Comparison of ENCODE assay signal across 29 cellular contexts in genomic region chr10:105150486-105150885, GRCh38.
"Had no signal": no experiment of that assay in that cellular context is flagged by ENCODE, and none has a peak within 500 bp of the region (broad histone marks: within the 10 kb centered on the region; RNA-seq: fewer than 3 reads in every experiment).

No MANE protein-coding gene starts in this region.

- H3K27ac ChIP-seq: left ventricle myocardium inferior, right lobe of liver, skin epidermis, thoracic aorta, uterus, WERI-Rb-1 had no signal

- H3K9me3 ChIP-seq: left ventricle myocardium inferior, right lobe of liver, thoracic aorta, uterus had no signal

- H3K4me1 Mint-ChIP-seq: activated CD4-positive, alpha-beta memory T cell treated with anti-CD3 and anti-CD28 coated beads, Interleukin-2, amount 10 ng/mL, durations not matched to agents 7 days and 5 days; activated CD4-positive, alpha-beta T cell treated with anti-CD3 and anti-CD28 coated beads, Interleukin-2, amount 10 ng/mL, durations not matched to agents 24 days and 14 days; activated naive CD4-positive, alpha-beta T cell treated with anti-CD3 and anti-CD28 coated beads, Interleukin-2, amount 50 U/mL, for 24 hours; activated naive CD8-positive, alpha-beta T cell treated with anti-CD3 and anti-CD28 coated beads, Interleukin-2, amount 50 U/mL, for 24 hours; natural killer cell; stimulated activated effector memory CD8-positive, alpha-beta T cell treated with anti-CD3 and anti-CD28 coated beads, Interleukin-12 subunit alpha, Interleukin-12 subunit beta, amount 100 ng/mL, for 72 hours had no signal

- H3K27me3 ChIP-seq: right lobe of liver, uterus had no signal

- H3K36me3 ChIP-seq: left ventricle myocardium inferior, right lobe of liver, thoracic aorta, uterus, WERI-Rb-1 had no signal

- H3K27ac Mint-ChIP-seq: activated CD4-positive, alpha-beta memory T cell treated with anti-CD3 and anti-CD28 coated beads, Interleukin-2, amount 10 ng/mL, durations not matched to agents 7 days and 5 days; activated CD4-positive, alpha-beta T cell treated with anti-CD3 and anti-CD28 coated beads, Interleukin-2, amount 10 ng/mL, durations not matched to agents 24 days and 14 days; activated naive CD4-positive, alpha-beta T cell treated with anti-CD3 and anti-CD28 coated beads, Interleukin-2, amount 50 U/mL, for 24 hours; activated naive CD8-positive, alpha-beta T cell treated with anti-CD3 and anti-CD28 coated beads, Interleukin-2, amount 50 U/mL, for 24 hours; activated T-cell treated with anti-CD3 and anti-CD28 coated beads, Interleukin-2, amount 50 U/mL, for 24 hours; effector memory CD8-positive, alpha-beta T cell; natural killer cell; stimulated activated effector memory CD8-positive, alpha-beta T cell treated with anti-CD3 and anti-CD28 coated beads, Interleukin-12 subunit alpha, Interleukin-12 subunit beta, amount 100 ng/mL, for 72 hours; stimulated activated naive CD8-positive, alpha-beta T cell treated with anti-CD3 and anti-CD28 coated beads, Interleukin-15, Interleukin-2, amounts not matched to agents 100 ng/mL and 50 ng/mL, for 24 hours; T-helper 1 cell treated with Interleukin-12 subunit alpha and Interleukin-12 subunit beta and Interleukin-4 antibody, amounts not matched to agents 30 μg/mL and 1 μg/mL, for 36 hours; type B pancreatic cell had no signal

- H3K27me3 Mint-ChIP-seq: activated CD4-positive, alpha-beta memory T cell treated with anti-CD3 and anti-CD28 coated beads, Interleukin-2, amount 10 ng/mL, durations not matched to agents 7 days and 5 days; activated CD4-positive, alpha-beta T cell treated with anti-CD3 and anti-CD28 coated beads, Interleukin-2, amount 10 ng/mL, durations not matched to agents 24 days and 14 days; activated naive CD4-positive, alpha-beta T cell treated with anti-CD3 and anti-CD28 coated beads, Interleukin-2, amount 50 U/mL, for 24 hours; activated naive CD8-positive, alpha-beta T cell treated with anti-CD3 and anti-CD28 coated beads, Interleukin-2, amount 50 U/mL, for 24 hours; activated T-cell treated with anti-CD3 and anti-CD28 coated beads, Interleukin-2, amount 50 U/mL, for 24 hours; effector memory CD8-positive, alpha-beta T cell; stimulated activated naive CD8-positive, alpha-beta T cell treated with anti-CD3 and anti-CD28 coated beads, Interleukin-15, Interleukin-2, amounts not matched to agents 100 ng/mL and 50 ng/mL, for 24 hours; type B pancreatic cell had no signal

- H3K9me3 Mint-ChIP-seq: activated CD4-positive, alpha-beta memory T cell treated with anti-CD3 and anti-CD28 coated beads, Interleukin-2, amount 10 ng/mL, durations not matched to agents 7 days and 5 days; activated CD4-positive, alpha-beta T cell treated with anti-CD3 and anti-CD28 coated beads, Interleukin-2, amount 10 ng/mL, durations not matched to agents 24 days and 14 days; activated naive CD4-positive, alpha-beta T cell treated with anti-CD3 and anti-CD28 coated beads, Interleukin-2, amount 50 U/mL, for 24 hours; activated naive CD8-positive, alpha-beta T cell treated with anti-CD3 and anti-CD28 coated beads, Interleukin-2, amount 50 U/mL, for 24 hours; activated T-cell treated with anti-CD3 and anti-CD28 coated beads, Interleukin-2, amount 50 U/mL, for 24 hours; brain; T-helper 1 cell treated with Interleukin-12 subunit alpha and Interleukin-12 subunit beta and Interleukin-4 antibody, amounts not matched to agents 30 μg/mL and 1 μg/mL, for 36 hours; type B pancreatic cell had no signal

- H3K4me3 Mint-ChIP-seq: activated CD4-positive, alpha-beta memory T cell treated with anti-CD3 and anti-CD28 coated beads, Interleukin-2, amount 10 ng/mL, durations not matched to agents 7 days and 5 days; activated CD4-positive, alpha-beta T cell treated with anti-CD3 and anti-CD28 coated beads, Interleukin-2, amount 10 ng/mL, durations not matched to agents 24 days and 14 days; activated naive CD4-positive, alpha-beta T cell treated with anti-CD3 and anti-CD28 coated beads, Interleukin-2, amount 50 U/mL, for 24 hours; activated naive CD8-positive, alpha-beta T cell treated with anti-CD3 and anti-CD28 coated beads, Interleukin-2, amount 50 U/mL, for 24 hours; activated T-cell treated with anti-CD3 and anti-CD28 coated beads, Interleukin-2, amount 50 U/mL, for 24 hours; brain; effector memory CD8-positive, alpha-beta T cell; natural killer cell; stimulated activated effector memory CD8-positive, alpha-beta T cell treated with anti-CD3 and anti-CD28 coated beads, Interleukin-12 subunit alpha, Interleukin-12 subunit beta, amount 100 ng/mL, for 72 hours; stimulated activated naive CD8-positive, alpha-beta T cell treated with anti-CD3 and anti-CD28 coated beads, Interleukin-15, Interleukin-2, amounts not matched to agents 100 ng/mL and 50 ng/mL, for 24 hours; T-helper 1 cell treated with Interleukin-12 subunit alpha and Interleukin-12 subunit beta and Interleukin-4 antibody, amounts not matched to agents 30 μg/mL and 1 μg/mL, for 36 hours; type B pancreatic cell had no signal

- H3K4me3 ChIP-seq: left ventricle myocardium inferior, lung, right lobe of liver, skin epidermis, thoracic aorta, uterus had no signal

- H3K4me1 ChIP-seq: left ventricle myocardium inferior, right lobe of liver, uterus had no signal

- ATAC-seq: activated CD4-positive, CD25-positive, alpha-beta regulatory T cell treated with anti-CD3 and anti-CD28 coated beads, Interleukin-2, amount 50 U/mL, for 24 hours; activated naive CD8-positive, alpha-beta T cell treated with anti-CD3 and anti-CD28 coated beads, Interleukin-2, amount 50 U/mL, for 24 hours; effector memory CD8-positive, alpha-beta T cell; natural killer cell; right lobe of liver; stimulated activated effector memory CD8-positive, alpha-beta T cell treated with anti-CD3 and anti-CD28 coated beads, Interleukin-12 subunit alpha, Interleukin-12 subunit beta, amount 100 ng/mL, for 72 hours had no signal

- DNase-seq: activated CD4-positive, alpha-beta memory T cell treated with anti-CD3 and anti-CD28 coated beads, Interleukin-2, amount 10 ng/mL, durations not matched to agents 7 days and 5 days; activated CD4-positive, alpha-beta T cell treated with anti-CD3 and anti-CD28 coated beads, Interleukin-2, amount 10 ng/mL, durations not matched to agents 24 days and 14 days; activated CD8-positive, alpha-beta memory T cell treated with anti-CD3 and anti-CD28 coated beads, Interleukin-2, amount 50 U/mL, for 48 hours; activated gamma-delta T cell; activated naive CD8-positive, alpha-beta T cell treated with anti-CD3 and anti-CD28 coated beads, Interleukin-2, amount 50 U/mL, for 24 hours; activated T-cell treated with anti-CD3 and anti-CD28 coated beads, Interleukin-2, amount 50 U/mL, for 24 hours; amygdala; cortex of kidney; effector memory CD8-positive, alpha-beta T cell; head of caudate nucleus; left ventricle myocardium inferior; mesendoderm; natural killer cell; right lobe of liver; stimulated activated CD4-positive, alpha-beta T cell treated with anti-CD3 and anti-CD28 coated beads, Interleukin-12 subunit alpha, Interleukin-12 subunit beta, amount 100 ng/mL, for 4 hours; stimulated activated CD4-positive, alpha-beta T cell treated with anti-CD3 and anti-CD28 coated beads, Interleukin-4, amount 100 ng/mL, for 24 hours; T-helper 9 cell; uterus; WERI-Rb-1 had no signal

- H3K36me3 Mint-ChIP-seq: brain; natural killer cell; stimulated activated effector memory CD8-positive, alpha-beta T cell treated with anti-CD3 and anti-CD28 coated beads, Interleukin-12 subunit alpha, Interleukin-12 subunit beta, amount 100 ng/mL, for 72 hours; type B pancreatic cell had no signal
